Comparison of ENCODE assay signal across 25 cellular contexts in the genomic region with DNA sequence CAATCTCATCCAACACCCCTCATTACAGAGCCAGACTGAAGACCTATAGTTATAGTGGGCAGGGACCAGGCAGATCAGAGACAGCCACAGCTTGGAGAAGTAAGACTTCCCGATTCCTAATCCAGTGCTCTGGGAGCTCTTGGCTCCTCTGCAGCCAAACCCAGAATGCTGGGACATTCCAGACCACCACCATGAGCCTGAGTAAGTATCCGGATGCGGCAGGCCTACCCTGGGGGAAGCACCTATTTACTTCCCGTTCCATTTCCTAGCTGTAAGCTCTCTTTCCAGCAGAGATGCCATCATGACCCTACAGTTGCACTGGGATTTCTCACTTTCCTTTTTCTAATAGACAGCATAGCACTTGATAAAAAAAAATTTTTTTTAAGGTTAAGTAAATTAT. TPM values are rescaled to one million over a fixed set of nuclear protein-coding genes. Genes with fewer than 3 reads are reported as not detected.
"Had no signal": no experiment of that assay in that cellular context is flagged by ENCODE, and none has a peak within 500 bp of the region (broad histone marks: within the 10 kb centered on the region; RNA-seq: fewer than 3 reads in every experiment).

No MANE protein-coding gene starts in this region.

- H3K27me3 Mint-ChIP-seq: dendritic cell treated with granulocyte-macrophage colony-stimulating factor and Interleukin-4, amounts not matched to agents 40 ng/mL and 50 ng/mL, for 4 days; naive B cell; type B pancreatic cell had no signal

- FAIRE-seq: colon, urothelium cell line had no signal

- H3K27ac Mint-ChIP-seq: dendritic cell treated with granulocyte-macrophage colony-stimulating factor and Interleukin-4, amounts not matched to agents 40 ng/mL and 50 ng/mL, for 4 days; endodermal cell; type B pancreatic cell had no signal

- H3K4me3 ChIP-seq: hepatocyte, lung, psoas muscle, skin epidermis, stomach, thoracic aorta had no signal

- H3K27ac ChIP-seq: hepatocyte, neutrophil, psoas muscle, skin epidermis, stomach, thoracic aorta had no signal

- H3K4me1 Mint-ChIP-seq: endodermal cell had no signal

- H2AFZ ChIP-seq: hepatocyte had no signal

- H3K9me3 Mint-ChIP-seq: dendritic cell treated with granulocyte-macrophage colony-stimulating factor and Interleukin-4, amounts not matched to agents 40 ng/mL and 50 ng/mL, for 4 days; endodermal cell; naive B cell; type B pancreatic cell had no signal

- H3K4me3 Mint-ChIP-seq: dendritic cell treated with granulocyte-macrophage colony-stimulating factor and Interleukin-4, amounts not matched to agents 40 ng/mL and 50 ng/mL, for 4 days; endodermal cell; type B pancreatic cell had no signal

- DNase-seq: effector CD4-positive, alpha-beta T cell; endodermal cell; foreskin melanocyte; head of caudate nucleus; left colon; mesenchymal stem cell; naive B cell; psoas muscle; retina; stimulated activated CD4-positive, alpha-beta T cell treated with anti-CD3 and anti-CD28 coated beads, Interleukin-12 subunit alpha, Interleukin-12 subunit beta, amount 100 ng/mL, for 4 hours; stimulated activated naive CD4-positive, alpha-beta T cell; stomach; substantia nigra had no signal

- H3K79me2 ChIP-seq: hepatocyte had no signal

- H3K36me3 ChIP-seq: neutrophil, stomach, thoracic aorta had no signal

- H3K27me3 ChIP-seq: hepatocyte, neutrophil, stomach had no signal

- H3K36me3 Mint-ChIP-seq: naive B cell, type B pancreatic cell had no signal

- ATAC-seq: left colon, psoas muscle, sciatic nerve had no signal

- H3K9me3 ChIP-seq: neutrophil, psoas muscle, stomach, thoracic aorta had no signal

- H3K4me2 ChIP-seq: hepatocyte had no signal

RNA-seq across cellular contexts. Expression of gene CCL26, which starts 49.6 kb away (rescaled TPM):
- total RNA-seq: kidney epithelial cell, lung, psoas muscle, stomach, thoracic aorta had no signal
- polyA plus RNA-seq: neural cell had no signal
